Comparison of ENCODE assay signal across 8 cellular contexts in the genomic region with DNA sequence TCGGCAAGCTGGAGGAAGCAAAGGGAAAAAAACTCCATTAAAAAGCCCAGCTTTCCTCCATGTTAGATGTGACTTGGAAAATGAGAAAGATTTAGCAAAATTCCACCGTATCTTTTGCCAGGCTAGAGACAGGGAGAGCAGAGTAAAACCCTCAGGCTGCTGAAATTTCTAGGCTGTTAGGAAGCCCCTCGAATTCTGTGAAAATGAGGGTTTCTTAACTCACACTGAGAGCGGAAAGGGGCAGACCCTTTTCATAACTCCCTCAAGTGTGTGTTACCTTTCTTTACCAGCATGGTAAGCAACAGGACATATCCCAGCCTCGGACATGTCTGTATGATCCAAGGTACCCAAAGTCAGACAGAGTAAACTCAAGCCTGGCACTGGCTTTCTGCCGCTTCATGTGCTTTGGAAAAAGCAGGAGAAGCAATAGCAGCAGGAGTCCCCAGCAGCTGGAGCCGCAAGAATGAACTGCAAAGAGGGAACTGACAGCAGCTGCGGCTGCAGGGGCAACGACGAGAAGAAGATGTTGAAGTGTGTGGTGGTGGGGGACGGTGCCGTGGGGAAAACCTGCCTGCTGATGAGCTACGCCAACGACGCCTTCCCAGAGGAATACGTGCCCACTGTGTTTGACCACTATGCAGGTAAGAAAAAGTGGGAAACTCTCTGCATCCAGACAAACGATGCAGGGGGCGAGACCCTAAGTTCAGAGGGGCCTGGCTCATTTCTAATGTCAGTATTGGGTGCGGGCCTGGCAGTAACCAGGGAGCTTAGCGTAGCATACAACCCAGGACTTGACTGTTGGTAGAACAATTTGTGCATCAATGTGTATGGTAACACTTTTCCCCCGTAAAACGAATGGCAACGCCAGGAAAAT. TPM values are rescaled to one million over a fixed set of nuclear protein-coding genes. Genes with fewer than 3 reads are reported as not detected.
DNase-seq lines count a peak whose midpoint lies in the region; ATAC-seq, FAIRE-seq and TF ChIP-seq lines count a peak whose summit lies in the region.

Gene RHOJ, plus strand, starts transcription at position 37 of the 874 bp plus-strand sequence. Its CDS starts 427 bp downstream, at position 464.

- no peak within 1 kb of the TSS for H3K4me3 Mint-ChIP-seq in osteocyte (ENCODE audit: unreplicated experiment)

- POLR2A ChIA-PET in RWPE1 (lab: Yijun Ruan, JAX; ENCODE audit: low non-redundant PET): no interaction called here

- DNase-seq in RWPE1 (ENCODE audit: low spot score) (no peak), foreskin keratinocyte (no peak), osteocyte (ENCODE audit: extremely low spot score, unreplicated experiment) (no peak), middle frontal gyrus (ENCODE audit: extremely low spot score, low spot score) (no peak), D721Med (ENCODE audit: insufficient read length, low spot score) (no peak)
- DNase-seq in activated naive CD4-positive, alpha-beta T cell (lab: John Stamatoyannopoulos, UW): no peak

- 0 out of 2 replicates have a peak within 1 kb of the TSS, but pooled peaks have one; percentile 5 for H3K4me3 ChIP-seq in BLaER1

- TF ChIP-seq CTCF in RWPE1 (conservative IDR thresholded peaks at IDR 0.05; ENCODE audit: low read depth): no peak
- no peak for TF ChIP-seq CTCF in foreskin keratinocyte (conservative IDR thresholded peaks at IDR 0.05)
- TF ChIP-seq CTCF in osteocyte (IDR thresholded peaks at IDR 0.05): no peak
- no peak for TF ChIP-seq CTCF in D721Med (IDR thresholded peaks at IDR 0.05; ENCODE audit: insufficient read depth, missing control alignments)

- H3K9me3 Mint-ChIP-seq in osteocyte (ENCODE audit: unreplicated experiment): peaks cover 5% of the 10 kb centered on the region

- no peak for FAIRE-seq in D721Med (lab: Jason Lieb, UNC)

- H3K4me1 ChIP-seq in BLaER1 (peaks cover 13% of the 10 kb centered on the region; the same call in 1 of the 2 replicates), foreskin keratinocyte (peaks cover 28% of the 10 kb centered on the region)

- peak within 1 kb of the TSS; percentile 49 for H3K4me2 ChIP-seq in BLaER1

- no peaks in the 10 kb centered on the region for H3K36me3 ChIP-seq in BLaER1

- CTCF ChIA-PET in RWPE1 (lab: Yijun Ruan, JAX): no interaction called here

- no peaks in the 10 kb centered on the region for H4K20me1 ChIP-seq in BLaER1

- no peaks in the 10 kb centered on the region for H3K27me3 Mint-ChIP-seq in osteocyte (ENCODE audit: unreplicated experiment)

- no peak within 1 kb of the TSS for H3K27ac Mint-ChIP-seq in osteocyte (ENCODE audit: unreplicated experiment)

- H3K4me1 Mint-ChIP-seq in osteocyte (ENCODE audit: unreplicated experiment): peaks cover 9% of the 10 kb centered on the region

- no peak for ATAC-seq in foreskin keratinocyte
- no peak for ATAC-seq in HG03520 (IDR thresholded peaks at IDR 0.05; ENCODE audit: unreplicated experiment)

- H3K9ac ChIP-seq in BLaER1: no peak within 1 kb of the TSS

- H3K27me3 ChIP-seq in BLaER1 (no peaks in the 10 kb centered on the region), foreskin keratinocyte (no peaks in the 10 kb centered on the region)

- H3K27ac ChIP-seq in BLaER1: no peak within 1 kb of the TSS
- peak within 1 kb of the TSS; percentile 65 for H3K27ac ChIP-seq in RWPE1
- peak within 1 kb of the TSS; percentile 78 for H3K27ac ChIP-seq in foreskin keratinocyte

- H3K9me3 ChIP-seq in BLaER1: no peaks in the 10 kb centered on the region

- H3K36me3 Mint-ChIP-seq in osteocyte (ENCODE audit: unreplicated experiment): peaks cover 2% of the 10 kb centered on the region

RNA-seq across cellular contexts. Expression of gene RHOJ, which starts in this region (rescaled TPM):
- total RNA-seq in foreskin keratinocyte (0.07 TPM in 1 of 2 replicates, not detected in the other), osteocyte (63.6 and 69.7 TPM in 2 replicates)
- polyA plus RNA-seq in foreskin keratinocyte: 0.03 and 0.11 TPM in 2 replicates

Comparison
In these comparisons a context has a peak if more than half of its experiments do, and no peak if none do; other contexts are left out.
1. RNA of gene RHOJ (total RNA-seq): 63.6 to 69.7 TPM in osteocyte; 0.07 TPM in foreskin keratinocyte; every median in the first group is over 10 times any median in the second.